In the genomic region with DNA sequence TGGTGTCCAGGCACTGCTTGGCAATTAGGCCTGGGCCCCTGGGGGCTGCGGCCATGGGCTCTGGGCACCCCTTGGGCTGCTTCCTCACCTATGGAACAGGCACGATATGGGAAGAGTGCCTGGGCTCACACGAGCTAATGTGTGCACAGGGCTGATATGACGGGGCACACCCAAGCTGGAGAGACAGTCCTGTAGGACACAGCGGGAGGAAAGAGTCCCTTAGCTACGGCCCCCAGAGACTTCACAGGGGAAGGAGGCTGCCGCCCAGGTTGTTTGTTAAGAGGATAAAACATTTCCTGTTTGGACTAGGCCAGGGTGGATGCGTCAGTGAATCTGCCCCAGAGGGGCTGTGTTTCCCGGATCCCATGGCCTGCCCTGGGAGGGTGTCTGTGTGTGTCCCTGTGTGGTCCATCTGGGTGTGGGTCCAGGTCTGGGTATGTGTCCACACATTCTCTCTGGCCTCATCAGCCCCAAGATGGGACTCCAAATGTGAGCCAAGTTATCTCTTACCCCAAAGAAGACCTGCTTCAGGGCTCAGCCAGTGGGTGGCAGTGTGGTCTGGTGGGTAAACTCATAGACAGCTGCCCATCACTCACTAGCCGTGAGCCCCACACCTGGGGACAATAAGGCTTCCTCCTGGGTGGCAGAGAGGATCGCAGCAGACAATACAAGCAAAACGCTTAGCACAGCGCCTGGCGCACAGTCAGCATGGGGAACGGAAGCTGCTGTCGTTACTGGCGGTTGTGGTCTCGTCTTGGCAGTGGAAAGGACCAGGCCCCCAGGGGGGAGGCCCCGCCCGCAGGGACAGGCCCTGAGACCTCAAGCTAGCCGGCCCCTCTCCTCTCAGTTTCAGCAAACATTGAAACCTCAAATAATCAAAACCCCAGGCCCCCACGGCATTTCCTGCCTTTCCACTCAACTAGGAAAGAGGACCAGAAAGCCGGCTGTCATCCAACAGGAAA, we compare ENCODE assay signal across 8 cellular contexts. TPM values are rescaled to one million over a fixed set of nuclear protein-coding genes. Genes with fewer than 3 reads are reported as not detected.
A peak's percentile ranks its signal among the peaks of the same experiment; 100 is the strongest.
DNase-seq lines count a peak whose midpoint lies in the region; ATAC-seq and TF ChIP-seq lines count a peak whose summit lies in the region.

No MANE protein-coding gene starts in this region.

- H3K4me1 Mint-ChIP-seq in activated naive CD8-positive, alpha-beta T cell treated with anti-CD3 and anti-CD28 coated beads for 36 hours = peaks cover 22% of the 10 kb centered on the region

- peak overlapping the region; percentile 35 to 68 (median 58) for H3K27ac ChIP-seq in Peyer's patch

- H3K27me3 ChIP-seq in BJ (ENCODE audit: control insufficient read depth, insufficient read depth, low read length) (peaks cover 18% of the 10 kb centered on the region), Peyer's patch (no peaks in the 10 kb centered on the region)

- peaks cover 0 to 19% (median 3%) of the 10 kb centered on the region in 4 donors for H3K4me1 ChIP-seq in Peyer's patch

- CTCF ChIA-PET in BJ (lab: Yijun Ruan, JAX) = interaction anchor here (0.6 to 2.9 kb wide), 3 partner anchors 41 to 95 kb away, joined by 3 to 14 read pairs (median 3); no protein-coding TSS in a partner anchor

- peaks cover 58% of the 10 kb centered on the region for H3K27me3 Mint-ChIP-seq in activated naive CD8-positive, alpha-beta T cell treated with anti-CD3 and anti-CD28 coated beads for 36 hours

- TF ChIP-seq CTCF in BJ (IDR thresholded peaks at IDR 0.05; ENCODE audit: insufficient read depth, low read depth, low read length) (peak; percentile 38), Peyer's patch (IDR thresholded peaks at IDR 0.05) (peak in 4 of 6 experiments; percentile 13 to 37 (median 30))

- H3K9me3 Mint-ChIP-seq in activated naive CD8-positive, alpha-beta T cell treated with anti-CD3 and anti-CD28 coated beads for 36 hours = no peaks in the 10 kb centered on the region

- H3K4me3 ChIP-seq in BJ (ENCODE audit: low read depth, low read length) = no peak overlapping the region
- H3K4me3 ChIP-seq in Peyer's patch = no peak overlapping the region

- no peak for TF ChIP-seq POLR2A in Peyer's patch (IDR thresholded peaks at IDR 0.05)

- H3K36me3 ChIP-seq in BJ (ENCODE audit: control insufficient read depth, insufficient read depth, low read length) = no peaks in the 10 kb centered on the region
- H3K36me3 ChIP-seq in Peyer's patch = no peaks in the 10 kb centered on the region

- H3K27ac Mint-ChIP-seq in activated naive CD8-positive, alpha-beta T cell treated with anti-CD3 and anti-CD28 coated beads for 36 hours = peak overlapping the region; percentile 43

- ATAC-seq in GM18870 (IDR thresholded peaks at IDR 0.05; ENCODE audit: unreplicated experiment) (peak; percentile 55), HG03097 (IDR thresholded peaks at IDR 0.05; ENCODE audit: low FRiP score, unreplicated experiment) (peak; percentile 51)

- H3K36me3 Mint-ChIP-seq in activated naive CD8-positive, alpha-beta T cell treated with anti-CD3 and anti-CD28 coated beads for 36 hours = no peaks in the 10 kb centered on the region

- H3K4me3 Mint-ChIP-seq in activated naive CD8-positive, alpha-beta T cell treated with anti-CD3 and anti-CD28 coated beads for 36 hours = no peak overlapping the region

- POLR2A ChIA-PET in BJ (lab: Charles Lee) = no interaction called here

- H3K9me3 ChIP-seq in Peyer's patch = no peaks in the 10 kb centered on the region

- DNase-seq in BJ (ENCODE audit: low read depth) (no peak), Peyer's patch (peak; percentile 49 to 84 (median 60)), islet precursor cell (peak; percentile 67), A172 (ENCODE audit: low spot score) (no peak)
- DNase-seq in activated naive CD8-positive, alpha-beta T cell treated with anti-CD3 and anti-CD28 coated beads for 36 hours = peak; percentile 78
- peak; percentile 25 for DNase-seq in stimulated activated CD8-positive, alpha-beta memory T cell treated with anti-CD3 and anti-CD28 coated beads, Interleukin-12 subunit alpha, Interleukin-12 subunit beta, amount 100 ng/mL, for 4 hours (ENCODE audit: low read depth)

RNA-seq across cellular contexts. Expression of gene EMID1, which starts 3.2 kb away (rescaled TPM):
- 0.05 and 0.13 TPM in 2 replicates for polyA plus RNA-seq in BJ (2011; rRNA removed)
- polyA minus RNA-seq in BJ (2011; rRNA and poly(A)+ RNA removed) = 0.09 TPM in 1 of 2 replicates, not detected in the other
- 1 to 10 TPM; 1.9 to 7.1 (median 4.2) TPM for total RNA-seq in Peyer's patch
- not detected for total RNA-seq in activated naive CD8-positive, alpha-beta T cell treated with anti-CD3 and anti-CD28 coated beads for 36 hours
- 0.24 TPM in 1 of 2 replicates, not detected in the other for total RNA-seq in A172 (2014; rRNA removed; shearing (Covaris generic))

Comparison
In these comparisons a context has a peak if more than half of its experiments do, and no peak if none do; other contexts are left out.
1. DNase-seq: peak in Peyer's patch (3 of 3), activated naive CD8-positive, alpha-beta T cell treated with anti-CD3 and anti-CD28 coated beads for 36 hours (single experiment), islet precursor cell (single experiment) and stimulated activated CD8-positive, alpha-beta memory T cell treated with anti-CD3 and anti-CD28 coated beads, Interleukin-12 subunit alpha, Interleukin-12 subunit beta, amount 100 ng/mL, for 4 hours (single experiment); none in BJ (single experiment) and A172 (single experiment).